Comparison of ENCODE assay signal across 24 cellular contexts in the genomic region with DNA sequence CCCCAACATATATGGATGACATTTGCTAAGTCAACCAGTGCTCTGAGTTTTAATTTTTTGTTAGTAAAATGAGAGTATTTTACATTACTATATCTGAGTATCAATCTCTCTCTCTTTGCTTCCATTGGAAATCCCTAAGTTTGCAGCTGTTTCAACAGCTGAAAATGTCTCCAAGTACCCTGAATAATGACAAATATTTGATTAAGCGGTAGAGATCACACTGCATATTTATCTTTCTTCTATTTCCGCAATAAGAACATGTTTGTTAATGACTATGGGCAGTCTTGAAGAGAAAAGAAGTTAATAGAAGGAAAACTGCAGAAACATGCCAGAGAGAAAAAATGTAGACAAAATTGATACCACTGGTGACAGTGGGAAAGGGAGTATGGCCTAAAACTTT.
"Had no signal": no experiment of that assay in that cellular context is flagged by ENCODE, and none has a peak within 500 bp of the region (broad histone marks: within the 10 kb centered on the region; RNA-seq: fewer than 3 reads in every experiment).

No MANE protein-coding gene starts in this region.

- FAIRE-seq: endometrium, frontal cortex, keratinocyte had no signal

- H3K9me3 ChIP-seq: lower lobe of right lung, psoas muscle, testis, upper lobe of right lung, vagina had no signal

- H3K27me3 Mint-ChIP-seq: naive B cell; stimulated activated naive B cell treated with anti-CD40 and anti-IgM and Interleukin-4, amounts not matched to agents 10 μg/mL and 1 μg/mL and 100 μg/mL, for 72 hours; stimulated activated naive CD8-positive, alpha-beta T cell treated with anti-CD3 and anti-CD28 coated beads, Interleukin-15, amount 100 ng/mL, for 72 hours had no signal

- H3K36me3 ChIP-seq: heart right ventricle, left ventricle myocardium inferior, lower lobe of right lung, spleen, tibial nerve, upper lobe of right lung, vagina had no signal

- H3K4me3 Mint-ChIP-seq: naive B cell; nephron; stimulated activated naive B cell treated with anti-CD40 and anti-IgM and Interleukin-4, amounts not matched to agents 10 μg/mL and 1 μg/mL and 100 μg/mL, for 72 hours; stimulated activated naive CD8-positive, alpha-beta T cell treated with anti-CD3 and anti-CD28 coated beads, Interleukin-15, amount 100 ng/mL, for 72 hours had no signal

- H3K27ac Mint-ChIP-seq: naive B cell; nephron; stimulated activated naive B cell treated with anti-CD40 and anti-IgM and Interleukin-4, amounts not matched to agents 10 μg/mL and 1 μg/mL and 100 μg/mL, for 72 hours; stimulated activated naive CD8-positive, alpha-beta T cell treated with anti-CD3 and anti-CD28 coated beads, Interleukin-15, amount 100 ng/mL, for 72 hours had no signal

- H3K4me3 ChIP-seq: heart right ventricle, left ventricle myocardium inferior, lower lobe of right lung, psoas muscle, spleen, testis, tibial nerve, upper lobe of right lung, vagina had no signal

- H3K27me3 ChIP-seq: heart right ventricle, spleen, testis, tibial nerve, upper lobe of right lung, vagina had no signal

- H3K4me1 Mint-ChIP-seq: naive B cell; nephron; stimulated activated naive B cell treated with anti-CD40 and anti-IgM and Interleukin-4, amounts not matched to agents 10 μg/mL and 1 μg/mL and 100 μg/mL, for 72 hours; stimulated activated naive CD8-positive, alpha-beta T cell treated with anti-CD3 and anti-CD28 coated beads, Interleukin-15, amount 100 ng/mL, for 72 hours had no signal

- H3K36me3 Mint-ChIP-seq: naive B cell; stimulated activated naive B cell treated with anti-CD40 and anti-IgM and Interleukin-4, amounts not matched to agents 10 μg/mL and 1 μg/mL and 100 μg/mL, for 72 hours had no signal

- DNase-seq: effector memory CD4-positive, alpha-beta T cell; heart right ventricle; left ventricle myocardium inferior; lower lobe of right lung; mesendoderm; naive B cell; psoas muscle; retina; spleen; stimulated activated CD4-positive, alpha-beta T cell treated with anti-CD3 and anti-CD28 coated beads, Interleukin-15, amount 100 ng/mL, for 24 hours; stimulated activated CD4-positive, alpha-beta T cell treated with anti-CD3 and anti-CD28 coated beads, Interleukin-1b, Interleukin-23, amount 100 ng/mL, for 48 hours; stimulated activated CD4-positive, alpha-beta T cell treated with anti-CD3 and anti-CD28 coated beads, Interleukin-4, amount 100 ng/mL, for 4 hours; stimulated activated naive B cell treated with anti-CD40 and anti-IgM and Interleukin-4, amounts not matched to agents 10 μg/mL and 1 μg/mL and 100 μg/mL, for 72 hours; stimulated activated naive CD8-positive, alpha-beta T cell treated with anti-CD3 and anti-CD28 coated beads, Interleukin-15, amount 100 ng/mL, for 72 hours; testis; upper lobe of right lung had no signal

- H3K9me3 Mint-ChIP-seq: nephron had no signal

- H3K4me1 ChIP-seq: heart right ventricle, left ventricle myocardium inferior, lower lobe of right lung, psoas muscle, spleen, testis, tibial nerve, upper lobe of right lung, vagina had no signal

- H3K27ac ChIP-seq: heart right ventricle, left ventricle myocardium inferior, lower lobe of right lung, psoas muscle, spleen, testis, tibial nerve, upper lobe of right lung, vagina had no signal

- ATAC-seq: esophagus mucosa; heart right ventricle; lower lobe of right lung; psoas muscle; sciatic nerve; stimulated activated naive B cell treated with anti-CD40 and anti-IgM and Interleukin-4, amounts not matched to agents 10 μg/mL and 1 μg/mL and 100 μg/mL, for 72 hours; stimulated activated naive CD8-positive, alpha-beta T cell treated with anti-CD3 and anti-CD28 coated beads, Interleukin-15, amount 100 ng/mL, for 72 hours; upper lobe of right lung had no signal
